In the genomic region with DNA sequence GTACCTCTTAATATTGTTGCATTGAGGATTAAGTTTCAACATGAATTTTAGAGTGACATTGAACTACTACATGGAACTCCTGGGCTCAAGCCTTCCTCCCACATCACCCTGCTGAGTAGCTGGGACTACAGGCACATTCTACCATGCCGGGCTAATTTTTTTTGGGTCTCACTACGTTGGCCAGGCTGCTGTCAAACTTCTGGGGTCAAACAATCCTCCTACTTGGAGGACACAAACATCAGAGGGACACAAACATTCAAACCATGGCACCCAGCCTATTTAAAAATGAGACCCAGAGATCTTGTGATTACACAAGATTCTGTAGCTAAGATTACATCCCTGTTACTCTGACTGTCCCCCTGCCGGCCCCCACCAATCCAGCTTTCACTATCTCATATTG, we compare ENCODE assay signal across 24 cellular contexts.
DNase-seq lines count a peak whose midpoint lies in the region; TF ChIP-seq lines count a peak whose summit lies in the region.
"Had no signal": no experiment of that assay in that cellular context is flagged by ENCODE, and none has a peak within 500 bp of the region (broad histone marks: within the 10 kb centered on the region; RNA-seq: fewer than 3 reads in every experiment).

No MANE protein-coding gene starts in this region.

- H3K27me3 ChIP-seq in mammary epithelial cell (ENCODE audit: insufficient read depth, low read length) (no peaks in the 10 kb centered on the region), Loucy (ENCODE audit: insufficient read depth, low read length, poor library complexity, severe bottlenecking) (no peaks in the 10 kb centered on the region)
- H3K27me3 ChIP-seq: BE2C, BLaER1 had no signal

- no TSS peak for BruUV-seq in MCF 10A (replicated peaks; lab: Mats Ljungman, UMichigan)
- BruUV-seq in mammary epithelial cell (replicated peaks; lab: Mats Ljungman, UMichigan), result no TSS peak

- WGBS in mammary epithelial cell (ENCODE audit: low coverage, missing lambda C conversion rate), result 67% methylated on average over 3 of the region's 3 CpGs

- H4K20me1 ChIP-seq in mammary epithelial cell (ENCODE audit: insufficient read depth, low read length) (no peaks in the 10 kb centered on the region), Loucy (ENCODE audit: insufficient read depth, low read length, poor library complexity, severe bottlenecking) (peaks cover 25% of the 10 kb centered on the region)
- H4K20me1 ChIP-seq: BLaER1 had no signal

- H3K9me3 Mint-ChIP-seq in MCF 10A (ENCODE audit: unreplicated experiment), result peaks cover 6% of the 10 kb centered on the region
- H3K9me3 Mint-ChIP-seq: CD4-positive, alpha-beta memory T cell; CD8-positive, alpha-beta memory T cell had no signal

- DNase-seq in MCF 10A (ENCODE audit: unreplicated experiment) (no peak), mammary epithelial cell (no peak), fibroblast of gingiva (ENCODE audit: low read depth) (peak; percentile 11), NCI-H1092 treated with DMSO at 0.1 percent for 48 hours (lab: John Stamatoyannopoulos, UW) (no peak), SK-N-DZ (ENCODE audit: low spot score) (no peak)
- DNase-seq: 8988T; ACHN; BE2C; C1 segment of cervical spinal cord; CD4-positive, alpha-beta memory T cell; CD4-positive, CD25-positive, alpha-beta regulatory T cell; CD8-positive, alpha-beta memory T cell; COR-L47; DMS 273 treated with DMSO at 0.1 percent for 48 hours; DMS153; DMS53; DMS79; DND-41; EL; GDM1 had no signal

- H3K79me2 ChIP-seq in mammary epithelial cell (ENCODE audit: insufficient read depth, low read length), result no peaks in the 10 kb centered on the region
- H3K79me2 ChIP-seq in Loucy (ENCODE audit: insufficient read depth, low read length), result peaks cover 100% of the 10 kb centered on the region

- H3K9me2 ChIP-seq in Loucy (replicated peaks; ENCODE audit: low read depth, low read length), result no peaks in the 10 kb centered on the region

- H3K36me3 ChIP-seq in mammary epithelial cell (ENCODE audit: insufficient read depth, low read length) (no peaks in the 10 kb centered on the region), Loucy (ENCODE audit: insufficient read depth, low read length) (peaks cover 7% of the 10 kb centered on the region; the same call in 1 of the 2 replicates)
- H3K36me3 ChIP-seq: BE2C, BLaER1 had no signal

- H3K4me1 Mint-ChIP-seq in MCF 10A (ENCODE audit: insufficient read depth, unreplicated experiment), result peaks cover 26% of the 10 kb centered on the region

- H3K4me2 ChIP-seq in mammary epithelial cell (ENCODE audit: insufficient read depth, low read depth, low read length) (no peak overlapping the region), Loucy (ENCODE audit: low read depth, low read length, poor library complexity, severe bottlenecking) (peak overlapping the region; percentile 45)
- H3K4me2 ChIP-seq: BLaER1 had no signal

- dilution Hi-C loops in mammary epithelial cell (cut with HindIII; ENCODE audit: low sequenced_read_pairs), result no loop called here

- H3K9me3 ChIP-seq in mammary epithelial cell (replicated peaks; ENCODE audit: insufficient read depth, low read length) (no peaks in the 10 kb centered on the region), Loucy (ENCODE audit: insufficient read depth, low read depth, low read length) (no peaks in the 10 kb centered on the region)
- H3K9me3 ChIP-seq: BE2C, BLaER1 had no signal

- intact Hi-C loops in MCF 10A (cut with micrococcal nuclease) (no loop called here), mammary epithelial cell (cut with micrococcal nuclease) (no loop called here)

- CTCF ChIA-PET in MCF 10A (lab: Yijun Ruan, JAX) (no interaction called here), mammary epithelial cell (lab: Charles Lee; ENCODE audit: low non-redundant PET) (no interaction called here)

- H3K36me3 Mint-ChIP-seq in MCF 10A (ENCODE audit: insufficient read depth, unreplicated experiment), result no peaks in the 10 kb centered on the region

- H3K4me1 ChIP-seq in mammary epithelial cell (ENCODE audit: insufficient read depth, low read length), result peaks cover 13% of the 10 kb centered on the region
- H3K4me1 ChIP-seq in Loucy (ENCODE audit: insufficient read depth, low read length, poor library complexity, severe bottlenecking), result peaks cover 71% of the 10 kb centered on the region
- H3K4me1 ChIP-seq: BLaER1 had no signal

- H3K9ac ChIP-seq in mammary epithelial cell (ENCODE audit: insufficient read depth, low read length) (no peak overlapping the region), Loucy (ENCODE audit: low read depth, low read length, poor library complexity, severe bottlenecking) (no peak overlapping the region)
- H3K9ac ChIP-seq: BLaER1 had no signal

- 0 out of 2 replicates have a peak, but pooled peaks cover 2% of the 10 kb centered on the region for H3F3A ChIP-seq in Loucy (ENCODE audit: low read depth)

- H3K27me3 Mint-ChIP-seq in MCF 10A (ENCODE audit: insufficient read depth, unreplicated experiment), result no peaks in the 10 kb centered on the region
- H3K27me3 Mint-ChIP-seq: CD4-positive, CD25-positive, alpha-beta regulatory T cell; CD8-positive, alpha-beta memory T cell had no signal

- no peak overlapping the region for H3K4me3 Mint-ChIP-seq in MCF 10A (ENCODE audit: unreplicated experiment)
- H3K4me3 Mint-ChIP-seq: CD14-positive monocyte; CD4-positive, alpha-beta memory T cell; CD4-positive, CD25-positive, alpha-beta regulatory T cell; CD8-positive, alpha-beta memory T cell had no signal

- no peak overlapping the region for H3K4me3 ChIP-seq in mammary epithelial cell (replicated peaks in 1 of 3; ENCODE audit: insufficient read depth in 1 of 3, low read depth in 2 of 3, low read length in 3 of 3)
- no peak overlapping the region for H3K4me3 ChIP-seq in Loucy (ENCODE audit: low read length, poor library complexity, severe bottlenecking)
- H3K4me3 ChIP-seq: BLaER1, GM12878 had no signal

- no peak overlapping the region for H2AFZ ChIP-seq in mammary epithelial cell (ENCODE audit: low read depth, low read length)
- H2AFZ ChIP-seq in Loucy (ENCODE audit: low read length), result no peak overlapping the region

- POLR2A ChIA-PET in MCF 10A (lab: Yijun Ruan, JAX), result interaction anchor here (1.0 to 1.3 kb wide), 2 partner anchors 30 to 33 kb away, joined by 3 read pairs; no protein-coding TSS in a partner anchor

- TF ChIP-seq CTCF in MCF 10A (IDR thresholded peaks at IDR 0.05; ENCODE audit: unreplicated experiment), result no peak
- no peak for TF ChIP-seq CTCF in mammary epithelial cell (conservative IDR thresholded peaks at IDR 0.05 in 1 of 2, IDR thresholded peaks at IDR 0.05 in 1 of 2; ENCODE audit: extremely low read depth in 1 of 2, insufficient read depth in 1 of 2, low read depth in 1 of 2, low read length in 2 of 2)
- TF ChIP-seq CTCF in Loucy (conservative IDR thresholded peaks at IDR 0.05; ENCODE audit: low read length), result no peak

- no peak overlapping the region for H3K27ac ChIP-seq in mammary epithelial cell (ENCODE audit: insufficient read depth, low read depth, low read length)
- H3K27ac ChIP-seq: BLaER1 had no signal

- in situ Hi-C loops in mammary epithelial cell (cut with MboI; ENCODE audit: low sequenced_read_pairs in 2 of 2), result no loop called here

- H3K27ac Mint-ChIP-seq in MCF 10A (ENCODE audit: low read depth, unreplicated experiment), result peak overlapping the region; percentile 72
- H3K27ac Mint-ChIP-seq: CD4-positive, alpha-beta memory T cell; CD4-positive, CD25-positive, alpha-beta regulatory T cell had no signal
